In genomic region chr14:106207316-106207715, GRCh38 we compare ENCODE assay signal across 14 cellular contexts.
DNase-seq lines count a peak whose midpoint lies in the region; ATAC-seq, FAIRE-seq and TF ChIP-seq lines count a peak whose summit lies in the region.
"Had no signal": no experiment of that assay in that cellular context is flagged by ENCODE, and none has a peak within 500 bp of the region (broad histone marks: within the 10 kb centered on the region; RNA-seq: fewer than 3 reads in every experiment).

No MANE protein-coding gene starts in this region.

- no peak for DNase-seq in DND-41
- DNase-seq in M059J (ENCODE audit: low read depth): peak; percentile 1
- DNase-seq in amniotic epithelial cell (ENCODE audit: low read depth): peak; percentile 0
- DNase-seq in GM12891 (ENCODE audit: insufficient read length, low spot score): no peak
- no peak for DNase-seq in middle frontal gyrus (ENCODE audit: extremely low spot score, low spot score)
- DNase-seq: ACHN; CD8-positive, alpha-beta T cell; COR-L47; GM23248 had no signal

- peaks cover 31% of the 10 kb centered on the region for H3K79me2 ChIP-seq in DND-41 (ENCODE audit: insufficient read depth, low read length)

- H3K27me3 ChIP-seq in BLaER1 (no peaks in the 10 kb centered on the region), DND-41 (ENCODE audit: insufficient read depth, low read length, poor library complexity) (no peaks in the 10 kb centered on the region)

- H2AFZ ChIP-seq in DND-41 (ENCODE audit: low read depth, low read length): no peak overlapping the region
- H2AFZ ChIP-seq: GM23248 had no signal

- no peak for TF ChIP-seq POLR2A in GM12891 (IDR thresholded peaks at IDR 0.05; ENCODE audit: low read depth, low read length)

- H3K9me3 ChIP-seq in BLaER1: no peaks in the 10 kb centered on the region
- H3K9me3 ChIP-seq in DND-41 (ENCODE audit: insufficient read depth, low read length, severe bottlenecking): no peaks in the 10 kb centered on the region

- no peaks in the 10 kb centered on the region for H4K20me1 ChIP-seq in BLaER1
- no peaks in the 10 kb centered on the region for H4K20me1 ChIP-seq in DND-41 (ENCODE audit: insufficient read depth, low read length)

- peaks cover 57% of the 10 kb centered on the region for H3K4me1 ChIP-seq in BLaER1
- H3K4me1 ChIP-seq in DND-41 (ENCODE audit: insufficient read depth, low read length): peaks cover 62% of the 10 kb centered on the region

- H3K36me3 ChIP-seq in BLaER1 (no peaks in the 10 kb centered on the region), DND-41 (ENCODE audit: insufficient read depth, low read length) (peaks cover 64% of the 10 kb centered on the region)

- FAIRE-seq in GM12891 (lab: Jason Lieb, UNC): no peak
- FAIRE-seq: H54 had no signal

- no peak for TF ChIP-seq CTCF in DND-41 (IDR thresholded peaks at IDR 0.05; ENCODE audit: borderline replicate concordance, extremely low read depth, low read length, poor library complexity, severe bottlenecking)

- ATAC-seq in DND-41 (ENCODE audit: insufficient read depth, low read depth) (no peak), HG03460 (IDR thresholded peaks at IDR 0.05; ENCODE audit: unreplicated experiment) (no peak)
- ATAC-seq: CD8-positive, alpha-beta T cell; HCT116 had no signal

- no peak overlapping the region for H3K9ac ChIP-seq in BLaER1
- H3K9ac ChIP-seq in DND-41 (ENCODE audit: low read depth, low read length): no peak overlapping the region
- H3K9ac ChIP-seq: GM23248, KMS-11 had no signal

- peak overlapping the region; percentile 39 for H3K4me2 ChIP-seq in BLaER1
- no peak overlapping the region for H3K4me2 ChIP-seq in DND-41 (ENCODE audit: insufficient read depth, low read length)
- H3K4me2 ChIP-seq: KMS-11 had no signal

- no peak overlapping the region for H3K27ac ChIP-seq in BLaER1
- peak overlapping the region; percentile 83 for H3K27ac ChIP-seq in DND-41 (ENCODE audit: low read length)
- H3K27ac ChIP-seq: GM23248, KMS-11 had no signal

- H3K4me3 ChIP-seq in BLaER1 (no peak overlapping the region), DND-41 (ENCODE audit: low read depth in 1 of 2, low read length in 2 of 2) (no peak overlapping the region)
- H3K4me3 ChIP-seq: GM23248 had no signal

TF ChIP-seq in GM12891, 5 proteins besides CTCF, POLR2A, EP300 and RAD21:
- no peak for TF ChIP-seq POLR2AphosphoS5 (IDR thresholded peaks at IDR 0.05; ENCODE audit: low read depth, low read length)
- no peak for TF ChIP-seq SPI1 (IDR thresholded peaks at IDR 0.05; ENCODE audit: low read depth, low read length)
- no peak for TF ChIP-seq POU2F2 (IDR thresholded peaks at IDR 0.05; ENCODE audit: low read depth, low read length)
- no peak for TF ChIP-seq TAF1 (IDR thresholded peaks at IDR 0.05; ENCODE audit: low read depth, low read length)
- TF ChIP-seq PAX5 (IDR thresholded peaks at IDR 0.05; ENCODE audit: insufficient read depth, low read length, severe bottlenecking): no peak
TF ChIP-seq in GM12891: peak in this region for 0.

Comparison
In these comparisons a context has a peak if more than half of its experiments do, and no peak if none do; other contexts are left out.
1. DNase-seq: peak in M059J (single experiment) and amniotic epithelial cell (single experiment); none in DND-41 (single experiment), GM12891 (single experiment) and middle frontal gyrus (single experiment).